In genomic region chr4:188246488-188246887, GRCh38 we compare ENCODE assay signal across 21 cellular contexts.
DNase-seq lines count a peak whose midpoint lies in the region; ATAC-seq and TF ChIP-seq lines count a peak whose summit lies in the region.
"Had no signal": no experiment of that assay in that cellular context is flagged by ENCODE, and none has a peak within 500 bp of the region (broad histone marks: within the 10 kb centered on the region; RNA-seq: fewer than 3 reads in every experiment).

No MANE protein-coding gene starts in this region.

- H3K4me1 Mint-ChIP-seq in MCF 10A (ENCODE audit: insufficient read depth, unreplicated experiment): no peaks in the 10 kb centered on the region

- DNase-seq in MCF 10A (ENCODE audit: unreplicated experiment) (peak; percentile 31), breast epithelium (ENCODE audit: low spot score in 2 of 2) (no peak), RKO (ENCODE audit: low spot score) (peak; percentile 4), epithelial cell of proximal tubule (ENCODE audit: low read depth) (no peak), HPDE6-E6E7 (ENCODE audit: extremely low spot score) (no peak)
- DNase-seq: activated CD4-positive, alpha-beta T cell treated with anti-CD3 and anti-CD28 coated beads, Interleukin-2, amount 50 U/mL, for 48 hours; activated T-cell treated with anti-CD3 and anti-CD28 coated beads, Interleukin-2, amount 50 U/mL, for 1 hour; body of pancreas; dorsolateral prefrontal cortex; esophagus squamous epithelium; heart left ventricle; KG1; kidney glomerular epithelial cell; NCI-H1417; right cardiac atrium; stimulated activated CD4-positive, alpha-beta T cell treated with anti-CD3 and anti-CD28 coated beads, Interleukin-2, amount 100 ng/mL, for 24 hours had no signal

- no peak overlapping the region for H3K4me3 Mint-ChIP-seq in MCF 10A (ENCODE audit: unreplicated experiment)

- no peak overlapping the region for H3K27ac ChIP-seq in breast epithelium
- H3K27ac ChIP-seq: body of pancreas, dorsolateral prefrontal cortex, esophagus squamous epithelium, heart left ventricle had no signal

- TF ChIP-seq POLR2A in breast epithelium (IDR thresholded peaks at IDR 0.05): no peak

- H3K36me3 Mint-ChIP-seq in MCF 10A (ENCODE audit: insufficient read depth, unreplicated experiment): no peaks in the 10 kb centered on the region

- ATAC-seq in GM21515 (IDR thresholded peaks at IDR 0.05; ENCODE audit: unreplicated experiment): no peak
- ATAC-seq in GM19324 (IDR thresholded peaks at IDR 0.05; ENCODE audit: low FRiP score, unreplicated experiment): no peak
- ATAC-seq in HG02938 (IDR thresholded peaks at IDR 0.05; ENCODE audit: unreplicated experiment): no peak
- ATAC-seq: activated naive CD4-positive, alpha-beta T cell treated with anti-CD3 and anti-CD28 coated beads, Interleukin-2, amount 50 U/mL, for 72 hours; body of pancreas; heart left ventricle; right cardiac atrium had no signal

- H3K36me3 ChIP-seq in breast epithelium: no peaks in the 10 kb centered on the region
- H3K36me3 ChIP-seq: esophagus squamous epithelium, heart left ventricle had no signal

- BruUV-seq in MCF 10A (replicated peaks; lab: Mats Ljungman, UMichigan): no TSS peak

- no peaks in the 10 kb centered on the region for H3K27me3 Mint-ChIP-seq in MCF 10A (ENCODE audit: insufficient read depth, unreplicated experiment)

- intact Hi-C loops in MCF 10A (cut with micrococcal nuclease) (loop anchor here (2.0 kb wide), 1 partner anchor 640 kb away; no protein-coding TSS in a partner anchor), breast epithelium (cut with DNase I; ENCODE audit: low total_unique reads) (no loop called here)

- TF ChIP-seq CTCF in MCF 10A (IDR thresholded peaks at IDR 0.05; ENCODE audit: unreplicated experiment) (no peak), breast epithelium (IDR thresholded peaks at IDR 0.05) (no peak), epithelial cell of proximal tubule (conservative IDR thresholded peaks at IDR 0.05; ENCODE audit: low read depth, low read length) (peak; percentile 26)

- H3K27ac Mint-ChIP-seq in MCF 10A (ENCODE audit: low read depth, unreplicated experiment): no peak overlapping the region
- H3K27ac Mint-ChIP-seq: activated naive CD4-positive, alpha-beta T cell treated with anti-CD3 and anti-CD28 coated beads, Interleukin-2, amount 50 U/mL, for 72 hours had no signal

- no peak overlapping the region for H3K4me3 ChIP-seq in breast epithelium
- H3K4me3 ChIP-seq in epithelial cell of proximal tubule (ENCODE audit: low read depth, low read length): no peak overlapping the region
- H3K4me3 ChIP-seq: body of pancreas, dorsolateral prefrontal cortex, esophagus squamous epithelium, heart left ventricle had no signal

- POLR2A ChIA-PET in MCF 10A (lab: Yijun Ruan, JAX): no interaction called here

- no peaks in the 10 kb centered on the region for H3K4me1 ChIP-seq in breast epithelium
- H3K4me1 ChIP-seq: body of pancreas, Caco-2, esophagus squamous epithelium, heart left ventricle had no signal

- H3K27me3 ChIP-seq in breast epithelium: no peaks in the 10 kb centered on the region
- H3K27me3 ChIP-seq: body of pancreas, esophagus squamous epithelium had no signal

- H3K9me3 ChIP-seq in breast epithelium: no peaks in the 10 kb centered on the region
- H3K9me3 ChIP-seq: body of pancreas, Caco-2, esophagus squamous epithelium had no signal

- CTCF ChIA-PET in MCF 10A (lab: Yijun Ruan, JAX): interaction anchor here (0.6 kb wide), 1 partner anchor 923 kb away, joined by 3 read pairs; no protein-coding TSS in a partner anchor

- no peaks in the 10 kb centered on the region for H3K9me3 Mint-ChIP-seq in MCF 10A (ENCODE audit: unreplicated experiment)

Comparison
In these comparisons a context has a peak if more than half of its experiments do, and no peak if none do; other contexts are left out.
1. DNase-seq: peak in MCF 10A (single experiment) and RKO (single experiment); none in breast epithelium (0 of 2), epithelial cell of proximal tubule (single experiment) and HPDE6-E6E7 (single experiment).